8 cellular contexts compared by ENCODE assay signal in the genomic region with DNA sequence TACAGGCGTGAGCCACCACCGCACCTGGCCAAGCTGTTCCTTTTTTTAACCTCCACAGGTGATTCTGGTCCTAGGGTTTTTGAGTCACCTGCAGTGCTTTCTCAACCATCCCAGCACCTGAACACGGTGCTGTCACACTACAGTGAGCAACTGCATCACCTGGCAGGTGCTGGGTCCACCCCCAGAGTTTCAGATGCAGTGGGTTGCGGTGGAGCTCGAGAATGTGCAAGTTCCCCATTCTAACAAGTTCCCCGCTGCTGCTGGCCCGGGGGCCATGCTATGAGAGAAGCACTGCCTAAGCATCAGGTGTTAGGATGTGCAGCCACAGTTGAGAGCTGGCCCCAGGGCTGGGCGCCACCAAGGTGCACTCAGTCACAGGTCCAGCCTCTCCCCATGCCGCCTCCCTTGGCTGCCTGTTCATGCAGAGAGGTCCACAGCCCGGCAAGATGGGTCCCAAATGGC. TPM values are rescaled to one million over a fixed set of nuclear protein-coding genes. Genes with fewer than 3 reads are reported as not detected.
A peak's percentile ranks its signal among the peaks of the same experiment; 100 is the strongest.
DNase-seq lines count a peak whose midpoint lies in the region; ATAC-seq lines count a peak whose summit lies in the region.
"Had no signal": no experiment of that assay in that cellular context is flagged by ENCODE, and none has a peak within 500 bp of the region (broad histone marks: within the 10 kb centered on the region; RNA-seq: fewer than 3 reads in every experiment).

No MANE protein-coding gene starts in this region.

- H3K27me3 Mint-ChIP-seq in naive B cell = no peaks in the 10 kb centered on the region
- H3K27me3 Mint-ChIP-seq in activated T-helper 2 cell treated with anti-CD3 and anti-CD28 coated beads, Interferon-gamma antibody, Interleukin-2, Interleukin-4, amounts not matched to agents 10 μg/mL and 5 μg/mL and 100 μg/mL, durations not matched to agents 14 hours and 24 hours and 36 hours (ENCODE audit: low read depth) = no peaks in the 10 kb centered on the region

- H3K27ac Mint-ChIP-seq in naive B cell = peak overlapping the region; percentile 93 to 100 (median 98)
- H3K27ac Mint-ChIP-seq in activated T-helper 2 cell treated with anti-CD3 and anti-CD28 coated beads, Interferon-gamma antibody, Interleukin-2, Interleukin-4, amounts not matched to agents 10 μg/mL and 5 μg/mL and 100 μg/mL, durations not matched to agents 14 hours and 24 hours and 36 hours = no peak overlapping the region

- intact Hi-C loops in activated T-helper 2 cell treated with anti-CD3 and anti-CD28 coated beads, Interferon-gamma antibody, Interleukin-2, Interleukin-4, amounts not matched to agents 10 μg/mL and 5 μg/mL and 100 μg/mL, durations not matched to agents 14 hours and 24 hours and 36 hours (cut with micrococcal nuclease) = no loop called here

- DNase-seq in naive B cell (peak; percentile 90), HPDE6-E6E7 (ENCODE audit: extremely low spot score) (no peak), pons (ENCODE audit: low spot score) (no peak)
- DNase-seq in activated T-helper 2 cell treated with anti-CD3 and anti-CD28 coated beads, Interferon-gamma antibody, Interleukin-2, Interleukin-4, amounts not matched to agents 10 μg/mL and 5 μg/mL and 100 μg/mL, durations not matched to agents 14 hours and 24 hours and 36 hours (ENCODE audit: low spot score) = no peak
- DNase-seq: activated CD4-positive, alpha-beta T cell treated with anti-CD3 and anti-CD28 coated beads, Interleukin-2, amount 50 U/mL, for 1 hour had no signal

- H3K4me1 Mint-ChIP-seq in naive B cell = peaks cover 64 to 85% (median 77%) of the 10 kb centered on the region in 3 donors
- peaks cover 5% of the 10 kb centered on the region for H3K4me1 Mint-ChIP-seq in activated T-helper 2 cell treated with anti-CD3 and anti-CD28 coated beads, Interferon-gamma antibody, Interleukin-2, Interleukin-4, amounts not matched to agents 10 μg/mL and 5 μg/mL and 100 μg/mL, durations not matched to agents 14 hours and 24 hours and 36 hours (ENCODE audit: low read depth)

- peak; percentile 89 for ATAC-seq in GM18867 (IDR thresholded peaks at IDR 0.05; ENCODE audit: unreplicated experiment)
- ATAC-seq in GM21528 (IDR thresholded peaks at IDR 0.05; ENCODE audit: low FRiP score, unreplicated experiment) = peak; percentile 91
- peak; percentile 93 for ATAC-seq in HG03442 (IDR thresholded peaks at IDR 0.05; ENCODE audit: unreplicated experiment)
- ATAC-seq in naive B cell (ENCODE audit: low read depth in 2 of 2) = peak; percentile 89 to 91

- H3K9me3 Mint-ChIP-seq in naive B cell = no peaks in the 10 kb centered on the region
- H3K9me3 Mint-ChIP-seq in activated T-helper 2 cell treated with anti-CD3 and anti-CD28 coated beads, Interferon-gamma antibody, Interleukin-2, Interleukin-4, amounts not matched to agents 10 μg/mL and 5 μg/mL and 100 μg/mL, durations not matched to agents 14 hours and 24 hours and 36 hours = no peaks in the 10 kb centered on the region

- peak overlapping the region; percentile 24 to 89 (median 81) for H3K4me3 Mint-ChIP-seq in naive B cell
- no peak overlapping the region for H3K4me3 Mint-ChIP-seq in activated T-helper 2 cell treated with anti-CD3 and anti-CD28 coated beads, Interferon-gamma antibody, Interleukin-2, Interleukin-4, amounts not matched to agents 10 μg/mL and 5 μg/mL and 100 μg/mL, durations not matched to agents 14 hours and 24 hours and 36 hours (ENCODE audit: low read depth)

- H3K36me3 Mint-ChIP-seq in naive B cell = peaks cover 0 to 7% of the 10 kb centered on the region in 2 donors
- H3K36me3 Mint-ChIP-seq in activated T-helper 2 cell treated with anti-CD3 and anti-CD28 coated beads, Interferon-gamma antibody, Interleukin-2, Interleukin-4, amounts not matched to agents 10 μg/mL and 5 μg/mL and 100 μg/mL, durations not matched to agents 14 hours and 24 hours and 36 hours (ENCODE audit: low read depth) = peaks cover 11% of the 10 kb centered on the region

RNA-seq across cellular contexts. Expression of gene ISG20, which starts 18.0 kb away (rescaled TPM):
- 1,000 to 10,000 TPM in 2 of 6 donors, 100 to 1,000 TPM in 4; 638 to 1,304 (median 969) TPM for polyA plus RNA-seq in naive B cell (ENCODE audit: low read depth in 6 of 6)
- 36.3 and 38.0 TPM in 2 replicates for total RNA-seq in activated T-helper 2 cell treated with anti-CD3 and anti-CD28 coated beads, Interferon-gamma antibody, Interleukin-2, Interleukin-4, amounts not matched to agents 10 μg/mL and 5 μg/mL and 100 μg/mL, durations not matched to agents 14 hours and 24 hours and 36 hours

RNA-seq across cellular contexts. Expression of gene AEN, which starts 35.7 kb away (rescaled TPM):
- polyA plus RNA-seq in naive B cell (ENCODE audit: low read depth in 6 of 6) = 10 to 100 TPM; 28.2 to 73.0 (median 40.2) TPM
- 52.9 and 54.3 TPM in 2 replicates for total RNA-seq in activated T-helper 2 cell treated with anti-CD3 and anti-CD28 coated beads, Interferon-gamma antibody, Interleukin-2, Interleukin-4, amounts not matched to agents 10 μg/mL and 5 μg/mL and 100 μg/mL, durations not matched to agents 14 hours and 24 hours and 36 hours
